ENCODE assay signal across 11 cellular contexts in the genomic region with DNA sequence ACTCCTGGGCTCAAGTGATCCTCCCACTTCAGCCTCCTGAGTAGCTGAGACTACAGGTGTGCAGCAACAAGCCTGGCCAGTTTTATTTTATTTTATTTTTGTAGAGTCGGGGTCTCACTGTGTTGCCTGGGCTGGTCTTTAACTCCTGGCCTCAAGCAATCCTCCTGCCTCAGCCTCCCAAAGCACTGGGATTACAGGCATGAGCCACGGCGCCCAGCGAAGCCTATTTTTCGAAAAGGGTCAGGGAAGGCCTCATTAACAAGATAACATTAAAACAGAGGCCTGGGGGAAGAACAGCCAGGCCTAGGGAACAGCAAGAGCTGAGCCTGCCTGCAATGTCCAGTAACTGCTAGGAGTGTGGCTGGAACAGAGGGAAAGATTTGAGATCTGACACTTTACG.
"Had no signal": no experiment of that assay in that cellular context is flagged by ENCODE, and none has a peak within 500 bp of the region (broad histone marks: within the 10 kb centered on the region; RNA-seq: fewer than 3 reads in every experiment).

No MANE protein-coding gene starts in this region.

- H2AFZ ChIP-seq: GM23248, GM23338 had no signal

- FAIRE-seq: H1, H54 had no signal

- H3K36me3 ChIP-seq: HAP-1 had no signal

- ATAC-seq: GM23338, HCT116 had no signal

- H3K4me1 ChIP-seq: HAP-1 had no signal

- H3K4me2 ChIP-seq: GM23338 had no signal

- H3K27ac ChIP-seq: GM23248 had no signal

- H3K9me3 ChIP-seq: HAP-1 had no signal

- DNase-seq: GM23248, GOT3, H7, H9, HCEC 1CT, HFFc6 had no signal

- H3K9ac ChIP-seq: GM23248 had no signal

- H3K4me3 ChIP-seq: GM23248, GM23338, HAP-1 had no signal
